9 cellular contexts compared by ENCODE assay signal in the genomic region with DNA sequence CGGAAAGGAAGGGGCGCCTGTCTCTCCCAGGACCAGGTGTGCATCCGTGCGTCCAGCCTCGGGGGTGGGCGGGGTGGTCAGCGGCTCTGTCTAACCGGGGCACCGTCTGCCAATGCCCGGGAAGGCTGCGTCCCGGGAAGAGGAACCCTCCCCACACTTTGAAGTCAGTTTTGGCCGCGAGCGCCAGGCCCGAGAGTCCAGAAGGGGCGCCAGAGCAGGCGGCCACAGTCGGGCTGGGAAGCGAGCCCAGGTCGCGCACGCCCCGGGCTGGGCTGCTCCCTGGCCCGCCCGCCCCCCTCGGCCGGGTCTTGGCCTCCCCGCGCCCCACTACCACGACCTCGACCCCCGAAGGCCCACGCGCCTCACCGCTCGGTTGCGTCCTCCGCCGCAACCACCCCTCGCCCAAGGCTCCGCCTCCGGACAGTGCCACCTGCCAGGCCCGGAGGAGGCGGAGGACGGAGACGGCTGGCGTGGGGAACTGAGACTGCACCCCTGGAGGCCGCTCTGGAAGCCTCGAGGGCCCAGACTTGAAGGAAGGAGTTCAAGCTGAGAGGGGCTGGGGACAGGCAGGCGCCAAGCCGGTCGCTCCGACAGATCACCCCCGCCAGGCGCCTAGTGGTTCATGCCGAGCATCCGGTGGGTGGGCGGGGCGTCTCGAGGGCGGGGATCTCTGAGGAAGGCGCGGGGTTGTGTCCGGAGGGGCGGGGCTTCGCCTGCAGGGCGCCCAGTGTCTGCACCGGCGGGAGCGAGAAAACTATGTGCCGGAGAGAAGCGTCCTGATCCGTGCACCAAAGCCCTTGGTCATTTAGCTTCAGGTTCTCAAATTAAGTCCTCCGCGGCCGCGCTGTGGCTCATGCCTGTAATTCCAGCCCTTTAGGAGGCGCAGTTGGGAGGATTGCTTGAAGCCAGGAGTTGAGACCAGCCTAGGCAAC. TPM values are rescaled to one million over a fixed set of nuclear protein-coding genes. Genes with fewer than 3 reads are reported as not detected.
DNase-seq lines count a peak whose midpoint lies in the region; ATAC-seq, FAIRE-seq and TF ChIP-seq lines count a peak whose summit lies in the region.
"Had no signal": no experiment of that assay in that cellular context is flagged by ENCODE, and none has a peak within 500 bp of the region (broad histone marks: within the 10 kb centered on the region; RNA-seq: fewer than 3 reads in every experiment).

A gene (minus strand): TSS at position 404 of the 932 bp plus-strand sequence. CDS start 1,093 bp downstream, outside the sequence.

- H3K9ac ChIP-seq in kidney (ENCODE audit: low read length in 2 of 2): peak within 1 kb of the TSS; percentile 65 to 67

- peak; percentile 73 for ATAC-seq in GM19035 (IDR thresholded peaks at IDR 0.05; ENCODE audit: unreplicated experiment)
- ATAC-seq in HG03378 (IDR thresholded peaks at IDR 0.05; ENCODE audit: unreplicated experiment): peak; percentile 43

- peak within 1 kb of the TSS; percentile 99 for H3K27ac ChIP-seq in kidney (ENCODE audit: low read depth in 2 of 2, low read length in 2 of 2)

- no peaks in the 10 kb centered on the region for H3K9me3 ChIP-seq in kidney (ENCODE audit: control insufficient read depth in 1 of 2, low read length in 2 of 2)

- no peaks in the 10 kb centered on the region for H3K36me3 ChIP-seq in kidney (ENCODE audit: control insufficient read depth in 1 of 2, insufficient read depth in 2 of 2, low read length in 2 of 2)

- H3K4me1 ChIP-seq in kidney (ENCODE audit: control insufficient read depth in 1 of 2, insufficient read depth in 1 of 2, low read depth in 1 of 2, low read length in 2 of 2): peaks cover 8 to 12% of the 10 kb centered on the region in 2 donors

- intact Hi-C loops in kidney (cut with DNase I): no loop called here

- peak; percentile 89 to 91 for DNase-seq in AML-193 (lab: John Stamatoyannopoulos, UW)
- peak; percentile 84 for DNase-seq in NCI-H446 treated with DMSO at 0.1 percent for 48 hours (lab: John Stamatoyannopoulos, UW)
- peak; percentile 92 for DNase-seq in activated CD4-positive, CD25-positive, alpha-beta regulatory T cell treated with anti-CD3 and anti-CD28 coated beads, Interleukin-2, amount 50 U/mL, for 72 hours
- DNase-seq in cerebellar nuclear complex (lab: John Stamatoyannopoulos, UW): peak; percentile 55 to 71
- peak; percentile 99 for DNase-seq in kidney
- DNase-seq in stimulated activated CD4-positive, alpha-beta T cell treated with anti-CD3 and anti-CD28 coated beads, Interleukin-15, amount 100 ng/mL, for 24 hours: peak; percentile 99

- FAIRE-seq in kidney (lab: Jason Lieb, UNC): no peak
- FAIRE-seq: islet of Langerhans had no signal

- H3K4me3 ChIP-seq in kidney (ENCODE audit: low read length in 2 of 2): peak within 1 kb of the TSS; percentile 73 to 77

- TF ChIP-seq CTCF in kidney (IDR thresholded peaks at IDR 0.05; ENCODE audit: borderline replicate concordance, extremely low read depth, insufficient read depth): peak; percentile 1

RNA-seq across cellular contexts. Expression of the gene that starts here (rescaled TPM):
- 23.7 TPM for total RNA-seq in kidney
- 18.7 TPM for polyA plus RNA-seq in kidney (ENCODE audit: insufficient read depth, low read depth, low replicate concordance)

Comparison
In these comparisons a context has a peak if more than half of its experiments do, and no peak if none do; other contexts are left out.
1. Peak in every context shown above with its lines: DNase-seq, ATAC-seq, H3K4me3 ChIP-seq and H3K27ac ChIP-seq.